ENCODE assay signal across 9 cellular contexts in genomic region chr3:51966941-51967383, GRCh38. TPM values are rescaled to one million over a fixed set of nuclear protein-coding genes. Genes with fewer than 3 reads are reported as not detected.
A peak's percentile ranks its signal among the peaks of the same experiment; 100 is the strongest.
DNase-seq lines count a peak whose midpoint lies in the region; ATAC-seq and TF ChIP-seq lines count a peak whose summit lies in the region.
"Had no signal": no experiment of that assay in that cellular context is flagged by ENCODE, and none has a peak within 500 bp of the region (broad histone marks: within the 10 kb centered on the region; RNA-seq: fewer than 3 reads in every experiment).

No MANE protein-coding gene starts in this region.

- H3K27ac Mint-ChIP-seq in CD8-positive, alpha-beta T cell: peak overlapping the region; percentile 52

- no peaks in the 10 kb centered on the region for H3K36me3 ChIP-seq in CD8-positive, alpha-beta T cell (ENCODE audit: insufficient read depth, low read length)
- H3K36me3 ChIP-seq in ascending aorta (no peaks in the 10 kb centered on the region), testis (ENCODE audit: low read depth, missing control alignments) (no peaks in the 10 kb centered on the region)

- H3K27me3 Mint-ChIP-seq in CD8-positive, alpha-beta T cell (ENCODE audit: low read depth): no peaks in the 10 kb centered on the region

- no peaks in the 10 kb centered on the region for H3K9me3 ChIP-seq in CD8-positive, alpha-beta T cell (ENCODE audit: low read length)
- H3K9me3 ChIP-seq in ascending aorta (no peaks in the 10 kb centered on the region), testis (no peaks in the 10 kb centered on the region)

- peak overlapping the region; percentile 17 for H3K27ac ChIP-seq in CD8-positive, alpha-beta T cell (ENCODE audit: low read depth, low read length)
- H3K27ac ChIP-seq in ascending aorta: peak overlapping the region; percentile 92 to 95
- peak overlapping the region in 1 of 2 donors; percentile 76 for H3K27ac ChIP-seq in testis

- H3K4me1 Mint-ChIP-seq in CD8-positive, alpha-beta T cell (ENCODE audit: low read depth): peaks cover 29% of the 10 kb centered on the region

- no peaks in the 10 kb centered on the region for H3K9me3 Mint-ChIP-seq in CD8-positive, alpha-beta T cell

- H3K36me3 Mint-ChIP-seq in CD8-positive, alpha-beta T cell: no peaks in the 10 kb centered on the region

- CTCF ChIA-PET in CD8-positive, alpha-beta T cell (lab: Charles Lee): interaction anchor here (1.1 kb wide), 1 partner anchor 24 kb away, joined by 3 read pairs; no protein-coding TSS in a partner anchor

- ATAC-seq in CD8-positive, alpha-beta T cell: peak; percentile 70
- peak; percentile 34 for ATAC-seq in HG02623 (IDR thresholded peaks at IDR 0.05; ENCODE audit: unreplicated experiment)
- ATAC-seq in left colon: peak; percentile 58

- DNase-seq in CD8-positive, alpha-beta T cell: peak in 1 of 7 experiments; percentile 62
- DNase-seq in ascending aorta (ENCODE audit: low spot score in 2 of 2) (no peak), left colon (no peak), testis (no peak), NCI-H2107 treated with DMSO at 0.1 percent for 48 hours (lab: John Stamatoyannopoulos, UW; ENCODE audit: unreplicated experiment) (no peak), CD1c-positive myeloid dendritic cell (ENCODE audit: extremely low spot score) (no peak)
- DNase-seq in effector CD8-positive, alpha-beta T cell (lab: John Stamatoyannopoulos, UW): no peak

- H3K4me3 Mint-ChIP-seq in CD8-positive, alpha-beta T cell: peak overlapping the region; percentile 81

- H3K4me3 ChIP-seq in CD8-positive, alpha-beta T cell (ENCODE audit: low read depth, low read length): peak overlapping the region; percentile 57
- H3K4me3 ChIP-seq in ascending aorta: peak overlapping the region; percentile 87 to 90
- peak overlapping the region; percentile 60 to 72 for H3K4me3 ChIP-seq in testis

- no peak for TF ChIP-seq CTCF in CD8-positive, alpha-beta T cell (IDR thresholded peaks at IDR 0.05)
- TF ChIP-seq CTCF in ascending aorta (IDR thresholded peaks at IDR 0.05) (no peak), testis (IDR thresholded peaks at IDR 0.05) (no peak)

- H3K27me3 ChIP-seq in CD8-positive, alpha-beta T cell (ENCODE audit: insufficient read depth, low read length): no peaks in the 10 kb centered on the region
- H3K27me3 ChIP-seq in ascending aorta (no peaks in the 10 kb centered on the region), testis (no peaks in the 10 kb centered on the region)

- WGBS in testis, 2 donors: 7 to 15% methylated on average over 4 to 11 of the region's 33 CpGs

- H3K4me1 ChIP-seq in CD8-positive, alpha-beta T cell (ENCODE audit: insufficient read depth, low read length): peaks cover 19% of the 10 kb centered on the region
- peaks cover 8 to 35% of the 10 kb centered on the region in 2 donors for H3K4me1 ChIP-seq in ascending aorta
- H3K4me1 ChIP-seq in testis: peaks cover 39% of the 10 kb centered on the region

- POLR2A ChIA-PET in CD8-positive, alpha-beta T cell (lab: Charles Lee): interaction anchor here (1.5 to 1.6 kb wide), 3 partner anchors 12 to 29 kb away, joined by 3 to 5 read pairs (median 4); partner anchors contain the start of genes PARP3 and RPL29

- intact Hi-C loops in CD8-positive, alpha-beta T cell (cut with DNase I, micrococcal nuclease): no loop called here
- intact Hi-C loops in ascending aorta (cut with DNase I): loop anchor here (1.0 to 10.0 kb wide), 3 partner anchors 11 to 1352 kb away; partner anchors contain the start of genes CISH, MAPKAPK3 and PARP3
- intact Hi-C loops in left colon (cut with DNase I, micrococcal nuclease): no loop called here
- intact Hi-C loops in testis (cut with DNase I; ENCODE audit: low total_unique reads): no loop called here

- TF ChIP-seq POLR2A in testis (IDR thresholded peaks at IDR 0.05): no peak

RNA-seq across cellular contexts. Expression of gene PCBP4, which starts 0.3 kb away (rescaled TPM):
- 10 to 100 TPM in 1 of 2 experiments, 1 to 10 TPM in 1; 9.8 to 14.7 TPM for total RNA-seq in CD8-positive, alpha-beta T cell
- 256 TPM for total RNA-seq in ascending aorta
- total RNA-seq in left colon: 10 to 100 TPM; 23.3 to 27.4 TPM
- total RNA-seq in testis: 10 to 100 TPM; 47.1 to 54.1 TPM
- 35.8 TPM for polyA plus RNA-seq in testis (ENCODE audit: insufficient read depth, low read depth, low replicate concordance)

RNA-seq across cellular contexts. Expression of gene ABHD14B, which starts 6.9 kb away (rescaled TPM):
- total RNA-seq in CD8-positive, alpha-beta T cell: 10 to 100 TPM; 44.3 to 44.4 TPM
- total RNA-seq in ascending aorta: 46.1 TPM
- 10 to 100 TPM; 81.5 to 96.7 TPM for total RNA-seq in left colon
- total RNA-seq in testis: 10 to 100 TPM; 26.7 to 27.1 TPM
- 26.0 TPM for polyA plus RNA-seq in testis (ENCODE audit: insufficient read depth, low read depth, low replicate concordance)

RNA-seq across cellular contexts. Expression of gene ABHD14A, which starts 7.9 kb away (rescaled TPM):
- total RNA-seq in CD8-positive, alpha-beta T cell: 1 to 10 TPM; 6.8 to 6.9 TPM
- total RNA-seq in ascending aorta: 37.4 TPM
- 1 to 10 TPM; 6.1 to 8.6 TPM for total RNA-seq in left colon
- 10 to 100 TPM; 38.9 to 51.6 TPM for total RNA-seq in testis
- 27.7 TPM for polyA plus RNA-seq in testis (ENCODE audit: insufficient read depth, low read depth, low replicate concordance)

RNA-seq across cellular contexts. Expression of gene GPR62, which starts 11.8 kb away (rescaled TPM):
- not detected for total RNA-seq in CD8-positive, alpha-beta T cell
- total RNA-seq in ascending aorta (not detected), left colon (not detected), testis (under 1 TPM; 0.39 to 0.50 TPM)
- 0.18 TPM for polyA plus RNA-seq in testis (ENCODE audit: insufficient read depth, low read depth, low replicate concordance)
- total RNA-seq: LHCN-M2 had no signal

RNA-seq across cellular contexts. Expression of gene ACY1, which starts 16.4 kb away (rescaled TPM):
- total RNA-seq in CD8-positive, alpha-beta T cell: 1 to 10 TPM; 3.8 to 4.0 TPM
- 94.0 TPM for total RNA-seq in ascending aorta
- total RNA-seq in left colon: 100 to 1,000 TPM; 153 to 160 TPM
- total RNA-seq in testis: 10 to 100 TPM; 16.0 to 17.1 TPM
- 26.7 TPM for polyA plus RNA-seq in testis (ENCODE audit: insufficient read depth, low read depth, low replicate concordance)
